ENCODE assay signal across 1 cellular context in the genomic region with DNA sequence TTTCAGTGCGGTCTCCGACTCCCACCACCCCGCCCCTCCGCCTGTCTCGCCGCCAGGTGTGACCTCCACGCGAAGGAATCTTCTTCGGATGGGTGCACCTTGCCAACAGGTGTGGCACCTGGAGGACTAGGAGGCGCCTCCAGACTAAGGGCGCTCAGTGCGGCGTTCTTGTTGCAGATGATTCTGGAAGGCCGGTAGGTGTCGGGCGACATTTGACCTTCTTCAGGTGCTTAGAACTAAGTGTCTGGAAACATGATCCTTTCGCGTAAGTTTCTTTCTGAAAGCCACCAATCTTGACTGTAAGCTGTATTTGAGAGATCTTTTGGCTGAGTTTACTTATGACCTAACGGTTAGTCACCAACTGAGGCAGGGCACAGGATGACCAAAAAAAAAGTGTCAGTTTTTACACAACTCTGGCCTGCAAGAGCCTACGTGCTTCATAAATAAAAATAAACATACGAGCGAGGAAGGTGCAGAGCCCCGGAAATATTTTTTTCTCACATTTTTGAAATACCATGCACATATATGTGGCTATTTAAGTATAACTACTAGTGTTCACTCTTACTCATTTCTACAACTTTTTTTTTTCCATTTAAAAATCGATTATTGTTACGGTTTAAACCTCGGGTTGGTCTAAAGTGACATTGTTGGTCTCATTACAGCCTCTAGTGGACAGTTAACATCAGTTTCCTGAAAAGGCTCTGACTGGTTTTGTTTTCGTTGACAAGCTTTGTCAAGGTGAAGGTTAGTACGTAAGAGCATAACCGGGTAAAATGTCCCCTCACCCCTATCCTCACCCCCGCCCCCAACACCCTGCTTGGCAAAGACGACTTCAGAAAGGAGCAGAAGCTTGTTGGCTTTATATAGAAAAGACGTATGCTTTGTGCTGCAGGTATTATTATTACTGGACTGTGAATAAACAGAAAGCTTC.
TF ChIP-seq lines count a peak whose summit lies in the region.

No MANE protein-coding gene starts in this region.

TF ChIP-seq in HepG2, 621 proteins besides CTCF, POLR2A, EP300 and RAD21 (continued from another document and continues in another):
- TF ChIP-seq, protein P1, sequence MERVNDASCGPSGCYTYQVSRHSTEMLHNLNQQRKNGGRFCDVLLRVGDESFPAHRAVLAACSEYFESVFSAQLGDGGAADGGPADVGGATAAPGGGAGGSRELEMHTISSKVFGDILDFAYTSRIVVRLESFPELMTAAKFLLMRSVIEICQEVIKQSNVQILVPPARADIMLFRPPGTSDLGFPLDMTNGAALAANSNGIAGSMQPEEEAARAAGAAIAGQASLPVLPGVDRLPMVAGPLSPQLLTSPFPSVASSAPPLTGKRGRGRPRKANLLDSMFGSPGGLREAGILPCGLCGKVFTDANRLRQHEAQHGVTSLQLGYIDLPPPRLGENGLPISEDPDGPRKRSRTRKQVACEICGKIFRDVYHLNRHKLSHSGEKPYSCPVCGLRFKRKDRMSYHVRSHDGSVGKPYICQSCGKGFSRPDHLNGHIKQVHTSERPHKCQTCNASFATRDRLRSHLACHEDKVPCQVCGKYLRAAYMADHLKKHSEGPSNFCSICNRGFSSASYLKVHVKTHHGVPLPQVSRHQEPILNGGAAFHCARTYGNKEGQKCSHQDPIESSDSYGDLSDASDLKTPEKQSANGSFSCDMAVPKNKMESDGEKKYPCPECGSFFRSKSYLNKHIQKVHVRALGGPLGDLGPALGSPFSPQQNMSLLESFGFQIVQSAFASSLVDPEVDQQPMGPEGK (CRISPR knock-in tag; IDR thresholded peaks at IDR 0.05) = 0 out of 2 replicates have a peak, but pooled peaks have one; percentile 33
- no peak for TF ChIP-seq PHF20 (CRISPR knock-in tag; IDR thresholded peaks at IDR 0.05)
- no peak for TF ChIP-seq SIX1 (CRISPR knock-in tag; IDR thresholded peaks at IDR 0.05; ENCODE audit: borderline replicate concordance)
- no peak for TF ChIP-seq POLR2AphosphoS5 (IDR thresholded peaks at IDR 0.05; ENCODE audit: low read depth, low read length)
- TF ChIP-seq ZNF891 (CRISPR knock-in tag; IDR thresholded peaks at IDR 0.05) = no peak
- TF ChIP-seq SNAPC4 (CRISPR knock-in tag; IDR thresholded peaks at IDR 0.05) = no peak
- no peak for TF ChIP-seq SMAD9 (CRISPR knock-in tag; IDR thresholded peaks at IDR 0.05)
- no peak for TF ChIP-seq MBNL3 (CRISPR knock-in tag; conservative IDR thresholded peaks at IDR 0.05)
- no peak for TF ChIP-seq SKIL (CRISPR knock-in tag; IDR thresholded peaks at IDR 0.05; ENCODE audit: borderline replicate concordance)
- TF ChIP-seq STAG1 (CRISPR knock-in tag; IDR thresholded peaks at IDR 0.05) = peak; percentile 92
- TF ChIP-seq ZNF660 (CRISPR knock-in tag; IDR thresholded peaks at IDR 0.05; ENCODE audit: borderline replicate concordance, low read depth) = no peak
- TF ChIP-seq, protein P2, sequence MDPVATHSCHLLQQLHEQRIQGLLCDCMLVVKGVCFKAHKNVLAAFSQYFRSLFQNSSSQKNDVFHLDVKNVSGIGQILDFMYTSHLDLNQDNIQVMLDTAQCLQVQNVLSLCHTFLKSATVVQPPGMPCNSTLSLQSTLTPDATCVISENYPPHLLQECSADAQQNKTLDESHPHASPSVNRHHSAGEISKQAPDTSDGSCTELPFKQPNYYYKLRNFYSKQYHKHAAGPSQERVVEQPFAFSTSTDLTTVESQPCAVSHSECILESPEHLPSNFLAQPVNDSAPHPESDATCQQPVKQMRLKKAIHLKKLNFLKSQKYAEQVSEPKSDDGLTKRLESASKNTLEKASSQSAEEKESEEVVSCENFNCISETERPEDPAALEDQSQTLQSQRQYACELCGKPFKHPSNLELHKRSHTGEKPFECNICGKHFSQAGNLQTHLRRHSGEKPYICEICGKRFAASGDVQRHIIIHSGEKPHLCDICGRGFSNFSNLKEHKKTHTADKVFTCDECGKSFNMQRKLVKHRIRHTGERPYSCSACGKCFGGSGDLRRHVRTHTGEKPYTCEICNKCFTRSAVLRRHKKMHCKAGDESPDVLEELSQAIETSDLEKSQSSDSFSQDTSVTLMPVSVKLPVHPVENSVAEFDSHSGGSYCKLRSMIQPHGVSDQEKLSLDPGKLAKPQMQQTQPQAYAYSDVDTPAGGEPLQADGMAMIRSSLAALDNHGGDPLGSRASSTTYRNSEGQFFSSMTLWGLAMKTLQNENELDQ (CRISPR knock-in tag; IDR thresholded peaks at IDR 0.05; ENCODE audit: borderline replicate concordance) = no peak
- no peak; the same call in 1 of the 2 replicates for TF ChIP-seq FOXO1 (CRISPR knock-in tag; IDR thresholded peaks at IDR 0.05)
- no peak for TF ChIP-seq HNF4A (CRISPR knock-in tag; IDR thresholded peaks at IDR 0.05)
- no peak for TF ChIP-seq ZNF260 (CRISPR knock-in tag; IDR thresholded peaks at IDR 0.05; ENCODE audit: borderline replicate concordance, low read depth)
- no peak for TF ChIP-seq ZNF563 (CRISPR knock-in tag; IDR thresholded peaks at IDR 0.05)
- no peak for TF ChIP-seq THAP11 (CRISPR knock-in tag; IDR thresholded peaks at IDR 0.05)
- TF ChIP-seq HHEX (CRISPR knock-in tag; IDR thresholded peaks at IDR 0.05) = no peak
- TF ChIP-seq NKX3-1 (CRISPR knock-in tag; IDR thresholded peaks at IDR 0.05) = 0 out of 2 replicates have a peak, but pooled peaks have one; percentile 60
- no peak for TF ChIP-seq ARNTL (CRISPR knock-in tag; IDR thresholded peaks at IDR 0.05)
- 0 out of 2 replicates have a peak, but pooled peaks have one; percentile 36 for TF ChIP-seq ZNF556 (CRISPR knock-in tag; IDR thresholded peaks at IDR 0.05; ENCODE audit: borderline replicate concordance)
- no peak for TF ChIP-seq ZNF251 (CRISPR knock-in tag; IDR thresholded peaks at IDR 0.05)
- peak; percentile 48; the same call in 1 of the 2 replicates for TF ChIP-seq ZKSCAN8 (CRISPR knock-in tag; IDR thresholded peaks at IDR 0.05; ENCODE audit: borderline replicate concordance)
- TF ChIP-seq ZNF674 (CRISPR knock-in tag; IDR thresholded peaks at IDR 0.05; ENCODE audit: low read depth) = no peak
- no peak for TF ChIP-seq CEBPB (IDR thresholded peaks at IDR 0.05; ENCODE audit: borderline replicate concordance, low read depth, low read length)
- TF ChIP-seq SPEN (CRISPR knock-in tag; IDR thresholded peaks at IDR 0.05; ENCODE audit: low read depth) = no peak
- TF ChIP-seq ZBTB1 (CRISPR knock-in tag; IDR thresholded peaks at IDR 0.05; ENCODE audit: borderline replicate concordance) = no peak
- no peak for TF ChIP-seq TCF12 (IDR thresholded peaks at IDR 0.05)
- no peak for TF ChIP-seq TCF12 (CRISPR knock-in tag; IDR thresholded peaks at IDR 0.05)
- peak; percentile 59 for TF ChIP-seq ELF3 (CRISPR knock-in tag; IDR thresholded peaks at IDR 0.05)
- no peak for TF ChIP-seq ZNF557 (CRISPR knock-in tag; IDR thresholded peaks at IDR 0.05)
- TF ChIP-seq THAP8 (CRISPR knock-in tag; IDR thresholded peaks at IDR 0.05; ENCODE audit: borderline replicate concordance) = no peak
- TF ChIP-seq ZIK1 (CRISPR knock-in tag; IDR thresholded peaks at IDR 0.05; ENCODE audit: borderline replicate concordance, low read depth) = no peak
- TF ChIP-seq ZNF503 (CRISPR knock-in tag; IDR thresholded peaks at IDR 0.05) = no peak
- TF ChIP-seq ZMYM4 (CRISPR knock-in tag; IDR thresholded peaks at IDR 0.05) = no peak
- TF ChIP-seq, protein P3, sequence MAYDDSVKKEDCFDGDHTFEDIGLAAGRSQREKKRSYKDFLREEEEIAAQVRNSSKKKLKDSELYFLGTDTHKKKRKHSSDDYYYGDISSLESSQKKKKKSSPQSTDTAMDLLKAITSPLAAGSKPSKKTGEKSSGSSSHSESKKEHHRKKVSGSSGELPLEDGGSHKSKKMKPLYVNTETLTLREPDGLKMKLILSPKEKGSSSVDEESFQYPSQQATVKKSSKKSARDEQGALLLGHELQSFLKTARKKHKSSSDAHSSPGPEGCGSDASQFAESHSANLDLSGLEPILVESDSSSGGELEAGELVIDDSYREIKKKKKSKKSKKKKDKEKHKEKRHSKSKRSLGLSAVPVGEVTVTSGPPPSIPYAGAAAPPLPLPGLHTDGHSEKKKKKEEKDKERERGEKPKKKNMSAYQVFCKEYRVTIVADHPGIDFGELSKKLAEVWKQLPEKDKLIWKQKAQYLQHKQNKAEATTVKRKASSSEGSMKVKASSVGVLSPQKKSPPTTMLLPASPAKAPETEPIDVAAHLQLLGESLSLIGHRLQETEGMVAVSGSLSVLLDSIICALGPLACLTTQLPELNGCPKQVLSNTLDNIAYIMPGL (CRISPR knock-in tag; IDR thresholded peaks at IDR 0.05; ENCODE audit: borderline replicate concordance in 1 of 2, low read depth in 1 of 2) = peak; percentile 74 to 83; a peak in 3 of 4 replicates
- TF ChIP-seq HDAC2 (CRISPR knock-in tag; IDR thresholded peaks at IDR 0.05) = no peak; the same call in 1 of the 2 replicates
- TF ChIP-seq MAFK (conservative IDR thresholded peaks at IDR 0.05 in 1 of 2, IDR thresholded peaks at IDR 0.05 in 1 of 2; ENCODE audit: low read length in 2 of 2) = no peak
- no peak for TF ChIP-seq SNAI1 (CRISPR knock-in tag; IDR thresholded peaks at IDR 0.05; ENCODE audit: borderline replicate concordance)
- TF ChIP-seq ZNF496 (CRISPR knock-in tag; IDR thresholded peaks at IDR 0.05; ENCODE audit: insufficient replicate concordance) = no peak
- TF ChIP-seq BCL3 (CRISPR knock-in tag; IDR thresholded peaks at IDR 0.05) = no peak
- TF ChIP-seq ZNF10 (CRISPR knock-in tag; IDR thresholded peaks at IDR 0.05; ENCODE audit: borderline replicate concordance, low read depth) = no peak
- no peak for TF ChIP-seq HMG20A (CRISPR knock-in tag; IDR thresholded peaks at IDR 0.05; ENCODE audit: borderline replicate concordance)
- TF ChIP-seq SRY (CRISPR knock-in tag; IDR thresholded peaks at IDR 0.05) = no peak
